9 cellular contexts compared by ENCODE assay signal in the genomic region with DNA sequence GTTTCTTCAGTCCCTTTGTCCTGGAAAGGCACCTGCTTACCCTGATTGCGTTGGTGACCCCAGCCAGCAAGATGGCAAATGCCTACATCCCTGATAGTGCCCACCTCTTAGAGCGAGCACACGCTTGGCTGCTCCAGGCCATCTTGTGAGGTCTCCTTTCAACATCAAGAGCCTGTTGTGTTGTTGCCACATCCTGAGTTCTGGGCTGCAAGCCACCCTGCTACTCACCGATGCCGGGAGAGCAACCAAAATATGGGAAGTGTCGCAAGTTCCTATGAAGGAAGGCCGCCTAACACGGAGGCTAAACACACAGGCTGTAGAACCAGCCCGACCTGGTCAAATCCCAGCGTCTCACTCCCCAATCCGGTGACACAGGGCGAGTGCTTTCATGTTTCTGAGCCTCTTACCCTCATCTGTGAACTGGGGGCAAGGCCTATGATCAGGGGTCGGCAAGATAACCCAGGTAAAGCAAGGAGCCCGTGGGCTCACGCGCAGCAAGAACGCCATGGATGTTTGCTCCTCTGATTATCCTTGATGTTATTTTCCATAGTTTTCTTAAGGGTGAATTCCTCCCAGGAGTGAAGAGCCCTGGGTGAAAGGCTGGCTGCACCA.
DNase-seq lines count a peak whose midpoint lies in the region; ATAC-seq, FAIRE-seq and TF ChIP-seq lines count a peak whose summit lies in the region.
"Had no signal": no experiment of that assay in that cellular context is flagged by ENCODE, and none has a peak within 500 bp of the region (broad histone marks: within the 10 kb centered on the region; RNA-seq: fewer than 3 reads in every experiment).

No MANE protein-coding gene starts in this region.

- H3K9me3 Mint-ChIP-seq in activated naive CD4-positive, alpha-beta T cell treated with anti-CD3 and anti-CD28 coated beads, Interleukin-2, amount 50 U/mL, for 24 hours = no peaks in the 10 kb centered on the region

- H3K36me3 ChIP-seq in bronchial epithelial cell (ENCODE audit: control insufficient read depth, insufficient read depth, low read length) (peaks cover 1% of the 10 kb centered on the region), lung (ENCODE audit: control insufficient read depth in 2 of 2, insufficient read depth in 2 of 2, low read length in 2 of 2) (peaks cover 0 to 10% of the 10 kb centered on the region in 2 donors), uterus (no peaks in the 10 kb centered on the region)

- peaks cover 0 to 25% of the 10 kb centered on the region in 2 donors for H3K4me1 ChIP-seq in lung (ENCODE audit: control insufficient read depth in 2 of 2, insufficient read depth in 2 of 2, low read length in 2 of 2)
- H3K4me1 ChIP-seq in uterus = peaks cover 24 to 25% of the 10 kb centered on the region in 2 donors

- FAIRE-seq in bronchial epithelial cell (lab: Jason Lieb, UNC) (peak; percentile 28), H54 (lab: Jason Lieb, UNC) (no peak)

- H3K27me3 Mint-ChIP-seq in activated naive CD4-positive, alpha-beta T cell treated with anti-CD3 and anti-CD28 coated beads, Interleukin-2, amount 50 U/mL, for 24 hours = no peaks in the 10 kb centered on the region

- H3K36me3 Mint-ChIP-seq in activated naive CD4-positive, alpha-beta T cell treated with anti-CD3 and anti-CD28 coated beads, Interleukin-2, amount 50 U/mL, for 24 hours = no peaks in the 10 kb centered on the region

- H3K27ac ChIP-seq in lung (ENCODE audit: low read depth in 1 of 2, low read length in 1 of 2) (peak overlapping the region in 1 of 2 donors; percentile 90), uterus (peak overlapping the region; percentile 97 to 100)

- intact Hi-C loops in uterus (cut with DNase I; ENCODE audit: low total_unique reads) = no loop called here

- no peak for DNase-seq in activated naive CD4-positive, alpha-beta T cell treated with anti-CD3 and anti-CD28 coated beads, Interleukin-2, amount 50 U/mL, for 16 hours
- DNase-seq in bronchial epithelial cell (ENCODE audit: low read depth) (peak; percentile 56), lung (ENCODE audit: low spot score) (peak; percentile 87), uterus (peak; percentile 73 to 88), NCI-H2081 treated with DMSO at 0.1 percent for 48 hours (lab: John Stamatoyannopoulos, UW) (no peak), kidney tubule cell (ENCODE audit: low spot score) (no peak), H54 (ENCODE audit: insufficient read length, low spot score) (no peak)
- DNase-seq: DND-41 had no signal

- no peak for TF ChIP-seq CTCF in bronchial epithelial cell (IDR thresholded peaks at IDR 0.05; ENCODE audit: insufficient read depth, low read length, severe bottlenecking)
- no peak for TF ChIP-seq CTCF in lung (IDR thresholded peaks at IDR 0.05; ENCODE audit: control extremely low read depth, extremely low read depth)
- TF ChIP-seq CTCF in uterus (IDR thresholded peaks at IDR 0.05) = no peak

- peaks cover 0 to under 1% of the 10 kb centered on the region in 2 donors for H3K9me3 ChIP-seq in lung (ENCODE audit: control insufficient read depth in 2 of 2, insufficient read depth in 1 of 2, low read length in 1 of 2)
- no peaks in the 10 kb centered on the region for H3K9me3 ChIP-seq in uterus

- peak overlapping the region; percentile 98 for H3K27ac Mint-ChIP-seq in activated naive CD4-positive, alpha-beta T cell treated with anti-CD3 and anti-CD28 coated beads, Interleukin-2, amount 50 U/mL, for 24 hours

- ATAC-seq in lung (ENCODE audit: insufficient read depth, low FRiP score) = peak; percentile 55

- no peak overlapping the region for H3K4me3 ChIP-seq in bronchial epithelial cell (ENCODE audit: low read depth, low read length)
- H3K4me3 ChIP-seq in lung = no peak overlapping the region
- H3K4me3 ChIP-seq in uterus = no peak overlapping the region

- TF ChIP-seq POLR2A in uterus (IDR thresholded peaks at IDR 0.05) (peak in 1 of 2 donors; percentile 25), H54 (IDR thresholded peaks at IDR 0.05; ENCODE audit: low read depth, low read length) (no peak)

- H3K27me3 ChIP-seq in bronchial epithelial cell (ENCODE audit: control insufficient read depth, insufficient read depth, low read length) = no peaks in the 10 kb centered on the region
- H3K27me3 ChIP-seq in lung (ENCODE audit: control insufficient read depth, insufficient read depth) = no peaks in the 10 kb centered on the region
- no peaks in the 10 kb centered on the region for H3K27me3 ChIP-seq in uterus

- 39 to 46% methylated on average over 17 of the region's 17 CpGs for WGBS in lung, 2 donors

- peak overlapping the region; percentile 36 for H3K4me3 Mint-ChIP-seq in activated naive CD4-positive, alpha-beta T cell treated with anti-CD3 and anti-CD28 coated beads, Interleukin-2, amount 50 U/mL, for 24 hours

- H3K4me1 Mint-ChIP-seq in activated naive CD4-positive, alpha-beta T cell treated with anti-CD3 and anti-CD28 coated beads, Interleukin-2, amount 50 U/mL, for 24 hours = peaks cover 80% of the 10 kb centered on the region

Comparison
In these comparisons a context has a peak if more than half of its experiments do, and no peak if none do; other contexts are left out.
1. DNase-seq: peak in bronchial epithelial cell (single experiment), lung (single experiment) and uterus (2 of 2); none in activated naive CD4-positive, alpha-beta T cell treated with anti-CD3 and anti-CD28 coated beads, Interleukin-2, amount 50 U/mL, for 16 hours (single experiment), NCI-H2081 treated with DMSO at 0.1 percent for 48 hours (single experiment), kidney tubule cell (single experiment) and H54 (single experiment).